In the genomic region with DNA sequence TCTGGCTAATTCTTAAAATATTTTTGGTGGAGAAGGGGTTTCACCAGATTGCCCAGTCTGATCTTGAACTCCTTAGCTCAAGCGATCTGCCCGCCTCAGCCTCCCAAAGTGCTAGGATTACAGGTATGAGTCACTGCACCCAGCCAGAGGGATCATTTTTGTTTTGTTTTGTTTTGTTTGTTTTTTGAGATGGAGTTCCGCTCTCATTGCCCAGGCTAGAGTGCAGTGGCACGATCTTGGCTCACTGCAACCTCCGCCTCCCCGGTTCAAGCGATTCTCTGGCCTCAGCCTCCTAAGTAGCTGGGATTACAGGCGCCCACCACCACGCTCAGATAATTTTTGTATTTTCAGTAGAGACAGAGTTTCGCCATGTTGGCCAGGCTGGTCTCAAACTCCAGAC, we compare ENCODE assay signal across 2 cellular contexts.
TF ChIP-seq lines count a peak whose summit lies in the region.
"Not testable (repeated sequence)": the region's sequence is repeated elsewhere in the genome, so short reads cannot be mapped to it uniquely, and the experiment has no call there.

No MANE protein-coding gene starts in this region.

TF ChIP-seq in HEK293, 187 proteins besides CTCF, POLR2A, EP300 and RAD21:
- TF ChIP-seq, protein P1, sequence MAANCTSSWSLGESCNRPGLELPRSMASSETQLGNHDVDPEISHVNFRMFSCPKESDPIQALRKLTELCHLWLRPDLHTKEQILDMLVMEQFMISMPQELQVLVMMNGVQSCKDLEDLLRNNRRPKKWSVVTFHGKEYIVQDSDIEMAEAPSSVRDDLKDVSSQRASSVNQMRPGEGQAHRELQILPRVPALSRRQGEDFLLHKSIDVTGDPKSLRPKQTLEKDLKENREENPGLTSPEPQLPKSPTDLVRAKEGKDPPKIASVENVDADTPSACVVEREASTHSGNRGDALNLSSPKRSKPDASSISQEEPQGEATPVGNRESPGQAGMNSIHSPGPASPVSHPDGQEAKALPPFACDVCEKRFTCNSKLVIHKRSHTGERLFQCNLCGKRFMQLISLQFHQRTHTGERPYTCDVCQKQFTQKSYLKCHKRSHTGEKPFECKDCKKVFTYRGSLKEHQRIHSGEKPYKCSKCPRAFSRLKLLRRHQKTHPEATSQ (tag by site-specific recombination; IDR thresholded peaks at IDR 0.05), result 0 out of 2 replicates have a peak, but pooled peaks have one; percentile 46
- TF ChIP-seq WT1 (tag by site-specific recombination; IDR thresholded peaks at IDR 0.05), result peak; percentile 70
- peak; percentile 82 for TF ChIP-seq ZBTB17 (tag by site-specific recombination; IDR thresholded peaks at IDR 0.05)
- peak; percentile 58; the same call in 1 of the 2 replicates for TF ChIP-seq ZBTB48 (tag by site-specific recombination; IDR thresholded peaks at IDR 0.05)
- TF ChIP-seq ZNF140 (tag by site-specific recombination; IDR thresholded peaks at IDR 0.05), result peak; percentile 44; the same call in 1 of the 2 replicates
- peak; percentile 38; the same call in 1 of the 2 replicates for TF ChIP-seq ZNF366 (tag by site-specific recombination; conservative IDR thresholded peaks at IDR 0.05)
- TF ChIP-seq, protein P2, sequence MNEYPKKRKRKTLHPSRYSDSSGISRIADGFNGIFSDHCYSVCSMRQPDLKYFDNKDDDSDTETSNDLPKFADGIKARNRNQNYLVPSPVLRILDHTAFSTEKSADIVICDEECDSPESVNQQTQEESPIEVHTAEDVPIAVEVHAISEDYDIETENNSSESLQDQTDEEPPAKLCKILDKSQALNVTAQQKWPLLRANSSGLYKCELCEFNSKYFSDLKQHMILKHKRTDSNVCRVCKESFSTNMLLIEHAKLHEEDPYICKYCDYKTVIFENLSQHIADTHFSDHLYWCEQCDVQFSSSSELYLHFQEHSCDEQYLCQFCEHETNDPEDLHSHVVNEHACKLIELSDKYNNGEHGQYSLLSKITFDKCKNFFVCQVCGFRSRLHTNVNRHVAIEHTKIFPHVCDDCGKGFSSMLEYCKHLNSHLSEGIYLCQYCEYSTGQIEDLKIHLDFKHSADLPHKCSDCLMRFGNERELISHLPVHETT (tag by site-specific recombination; IDR thresholded peaks at IDR 0.05), result 0 out of 2 replicates have a peak, but pooled peaks have one; percentile 52
- TF ChIP-seq, protein P3, sequence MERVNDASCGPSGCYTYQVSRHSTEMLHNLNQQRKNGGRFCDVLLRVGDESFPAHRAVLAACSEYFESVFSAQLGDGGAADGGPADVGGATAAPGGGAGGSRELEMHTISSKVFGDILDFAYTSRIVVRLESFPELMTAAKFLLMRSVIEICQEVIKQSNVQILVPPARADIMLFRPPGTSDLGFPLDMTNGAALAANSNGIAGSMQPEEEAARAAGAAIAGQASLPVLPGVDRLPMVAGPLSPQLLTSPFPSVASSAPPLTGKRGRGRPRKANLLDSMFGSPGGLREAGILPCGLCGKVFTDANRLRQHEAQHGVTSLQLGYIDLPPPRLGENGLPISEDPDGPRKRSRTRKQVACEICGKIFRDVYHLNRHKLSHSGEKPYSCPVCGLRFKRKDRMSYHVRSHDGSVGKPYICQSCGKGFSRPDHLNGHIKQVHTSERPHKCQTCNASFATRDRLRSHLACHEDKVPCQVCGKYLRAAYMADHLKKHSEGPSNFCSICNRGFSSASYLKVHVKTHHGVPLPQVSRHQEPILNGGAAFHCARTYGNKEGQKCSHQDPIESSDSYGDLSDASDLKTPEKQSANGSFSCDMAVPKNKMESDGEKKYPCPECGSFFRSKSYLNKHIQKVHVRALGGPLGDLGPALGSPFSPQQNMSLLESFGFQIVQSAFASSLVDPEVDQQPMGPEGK (tag by site-specific recombination; IDR thresholded peaks at IDR 0.05), result peak; percentile 32; the same call in 1 of the 2 replicates
- TF ChIP-seq GLIS1 (tag by site-specific recombination; IDR thresholded peaks at IDR 0.05), result 0 out of 2 replicates have a peak, but pooled peaks have one; percentile 10
- peak; percentile 50; the same call in 1 of the 2 replicates for TF ChIP-seq KLF8 (tag by site-specific recombination; IDR thresholded peaks at IDR 0.05)
- 0 out of 2 replicates have a peak, but pooled peaks have one; percentile 35 for TF ChIP-seq ZNF24 (tag by site-specific recombination; IDR thresholded peaks at IDR 0.05)
- TF ChIP-seq ZFP69B (tag by site-specific recombination; IDR thresholded peaks at IDR 0.05), result 0 out of 2 replicates have a peak, but pooled peaks have one; percentile 26
- peak; percentile 45; the same call in 1 of the 2 replicates for TF ChIP-seq OSR2 (tag by site-specific recombination; IDR thresholded peaks at IDR 0.05)
- 0 out of 2 replicates have a peak, but pooled peaks have one; percentile 19 for TF ChIP-seq SP7 (tag by site-specific recombination; IDR thresholded peaks at IDR 0.05)
- TF ChIP-seq, protein P4, sequence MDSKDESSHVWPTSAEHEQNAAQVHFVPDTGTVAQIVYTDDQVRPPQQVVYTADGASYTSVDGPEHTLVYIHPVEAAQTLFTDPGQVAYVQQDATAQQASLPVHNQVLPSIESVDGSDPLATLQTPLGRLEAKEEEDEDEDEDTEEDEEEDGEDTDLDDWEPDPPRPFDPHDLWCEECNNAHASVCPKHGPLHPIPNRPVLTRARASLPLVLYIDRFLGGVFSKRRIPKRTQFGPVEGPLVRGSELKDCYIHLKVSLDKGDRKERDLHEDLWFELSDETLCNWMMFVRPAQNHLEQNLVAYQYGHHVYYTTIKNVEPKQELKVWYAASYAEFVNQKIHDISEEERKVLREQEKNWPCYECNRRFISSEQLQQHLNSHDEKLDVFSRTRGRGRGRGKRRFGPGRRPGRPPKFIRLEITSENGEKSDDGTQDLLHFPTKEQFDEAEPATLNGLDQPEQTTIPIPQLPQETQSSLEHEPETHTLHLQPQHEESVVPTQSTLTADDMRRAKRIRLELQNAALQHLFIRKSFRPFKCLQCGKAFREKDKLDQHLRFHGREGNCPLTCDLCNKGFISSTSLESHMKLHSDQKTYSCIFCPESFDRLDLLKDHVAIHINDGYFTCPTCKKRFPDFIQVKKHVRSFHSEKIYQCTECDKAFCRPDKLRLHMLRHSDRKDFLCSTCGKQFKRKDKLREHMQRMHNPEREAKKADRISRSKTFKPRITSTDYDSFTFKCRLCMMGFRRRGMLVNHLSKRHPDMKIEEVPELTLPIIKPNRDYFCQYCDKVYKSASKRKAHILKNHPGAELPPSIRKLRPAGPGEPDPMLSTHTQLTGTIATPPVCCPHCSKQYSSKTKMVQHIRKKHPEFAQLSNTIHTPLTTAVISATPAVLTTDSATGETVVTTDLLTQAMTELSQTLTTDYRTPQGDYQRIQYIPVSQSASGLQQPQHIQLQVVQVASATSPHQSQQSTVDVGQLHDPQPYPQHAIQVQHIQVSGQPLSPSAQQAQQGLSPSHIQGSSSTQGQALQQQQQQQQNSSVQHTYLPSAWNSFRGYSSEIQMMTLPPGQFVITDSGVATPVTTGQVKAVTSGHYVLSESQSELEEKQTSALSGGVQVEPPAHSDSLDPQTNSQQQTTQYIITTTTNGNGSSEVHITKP (tag by site-specific recombination; IDR thresholded peaks at IDR 0.05), result peak; percentile 23; the same call in 1 of the 2 replicates
- peak; percentile 84 for TF ChIP-seq ZNF600 (tag by site-specific recombination; IDR thresholded peaks at IDR 0.05)
- 0 out of 2 replicates have a peak, but pooled peaks have one; percentile 37 for TF ChIP-seq MZF1 (tag by site-specific recombination; IDR thresholded peaks at IDR 0.05; ENCODE audit: borderline replicate concordance)

TF ChIP-seq in K562, 482 proteins besides CTCF, POLR2A, EP300 and RAD21:
- TF ChIP-seq, protein P5, sequence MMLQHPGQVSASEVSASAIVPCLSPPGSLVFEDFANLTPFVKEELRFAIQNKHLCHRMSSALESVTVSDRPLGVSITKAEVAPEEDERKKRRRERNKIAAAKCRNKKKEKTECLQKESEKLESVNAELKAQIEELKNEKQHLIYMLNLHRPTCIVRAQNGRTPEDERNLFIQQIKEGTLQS (IDR thresholded peaks at IDR 0.05), result 0 out of 2 replicates have a peak, but pooled peaks have one; percentile 27
- TF ChIP-seq, protein P5 (CRISPR knock-in tag; conservative IDR thresholded peaks at IDR 0.05), result not testable (repeated sequence)
